In the genomic region with DNA sequence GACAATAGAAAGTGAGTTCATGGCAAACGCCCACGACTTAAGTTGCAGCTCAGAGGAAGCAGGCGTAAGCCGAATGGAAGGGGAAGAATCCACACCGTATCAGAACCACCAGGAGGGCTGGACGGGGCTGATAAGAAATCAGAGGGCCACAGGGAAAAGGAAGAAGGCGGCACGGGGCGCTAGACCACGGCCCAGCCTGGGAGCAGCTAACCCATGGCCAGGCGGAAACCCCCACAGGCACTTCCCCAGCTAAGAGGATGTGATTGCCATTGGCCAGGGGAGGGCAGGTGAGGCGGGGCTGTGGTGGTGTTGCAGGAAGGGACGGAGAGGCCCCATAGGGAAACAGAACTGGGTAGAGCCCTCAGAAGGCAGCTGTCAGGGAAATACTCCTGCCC, we compare ENCODE assay signal across 1 cellular context.
TF ChIP-seq lines count a peak whose summit lies in the region.

No MANE protein-coding gene starts in this region.

TF ChIP-seq in K562, 482 proteins besides CTCF, POLR2A, EP300 and RAD21 (continued from another document and continues in another):
- TF ChIP-seq, protein P1, sequence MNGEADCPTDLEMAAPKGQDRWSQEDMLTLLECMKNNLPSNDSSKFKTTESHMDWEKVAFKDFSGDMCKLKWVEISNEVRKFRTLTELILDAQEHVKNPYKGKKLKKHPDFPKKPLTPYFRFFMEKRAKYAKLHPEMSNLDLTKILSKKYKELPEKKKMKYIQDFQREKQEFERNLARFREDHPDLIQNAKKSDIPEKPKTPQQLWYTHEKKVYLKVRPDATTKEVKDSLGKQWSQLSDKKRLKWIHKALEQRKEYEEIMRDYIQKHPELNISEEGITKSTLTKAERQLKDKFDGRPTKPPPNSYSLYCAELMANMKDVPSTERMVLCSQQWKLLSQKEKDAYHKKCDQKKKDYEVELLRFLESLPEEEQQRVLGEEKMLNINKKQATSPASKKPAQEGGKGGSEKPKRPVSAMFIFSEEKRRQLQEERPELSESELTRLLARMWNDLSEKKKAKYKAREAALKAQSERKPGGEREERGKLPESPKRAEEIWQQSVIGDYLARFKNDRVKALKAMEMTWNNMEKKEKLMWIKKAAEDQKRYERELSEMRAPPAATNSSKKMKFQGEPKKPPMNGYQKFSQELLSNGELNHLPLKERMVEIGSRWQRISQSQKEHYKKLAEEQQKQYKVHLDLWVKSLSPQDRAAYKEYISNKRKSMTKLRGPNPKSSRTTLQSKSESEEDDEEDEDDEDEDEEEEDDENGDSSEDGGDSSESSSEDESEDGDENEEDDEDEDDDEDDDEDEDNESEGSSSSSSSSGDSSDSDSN (IDR thresholded peaks at IDR 0.05; ENCODE audit: borderline replicate concordance in 1 of 2, low read depth in 2 of 2, low read length in 2 of 2), result no peak
- TF ChIP-seq RBM34 (IDR thresholded peaks at IDR 0.05; ENCODE audit: borderline replicate concordance, insufficient read depth, low read length) (no peak), BRD9 (IDR thresholded peaks at IDR 0.05; ENCODE audit: low read depth, partially characterized antibody) (no peak), TFAM (CRISPR knock-in tag; conservative IDR thresholded peaks at IDR 0.05) (no peak), RAD51 (IDR thresholded peaks at IDR 0.05; ENCODE audit: borderline replicate concordance, low read depth) (no peak), TCF3 (CRISPR knock-in tag; IDR thresholded peaks at IDR 0.05) (peak; percentile 72), ASH1L (IDR thresholded peaks at IDR 0.05; ENCODE audit: borderline replicate concordance, low read depth, partially characterized antibody) (no peak), DMBX1 (CRISPR knock-in tag; IDR thresholded peaks at IDR 0.05; ENCODE audit: borderline replicate concordance) (0 out of 2 replicates have a peak, but pooled peaks have one; percentile 43), ZNF143 (CRISPR knock-in tag; IDR thresholded peaks at IDR 0.05) (no peak), SETDB1 (IDR thresholded peaks at IDR 0.05; ENCODE audit: low read length) (no peak), NFXL1 (CRISPR knock-in tag; IDR thresholded peaks at IDR 0.05) (no peak), HSF4 (CRISPR knock-in tag; IDR thresholded peaks at IDR 0.05; ENCODE audit: borderline replicate concordance) (no peak), MAZ (CRISPR knock-in tag; conservative IDR thresholded peaks at IDR 0.05 in 1 of 2, IDR thresholded peaks at IDR 0.05 in 1 of 2) (0 out of 4 replicates have a peak, but pooled peaks of 1 of the 2 experiments have one; percentile 22), RFX5 (IDR thresholded peaks at IDR 0.05; ENCODE audit: low read depth, low read length) (no peak), PRMT5 (CRISPR knock-in tag; IDR thresholded peaks at IDR 0.05) (no peak), KDM1A (IDR thresholded peaks at IDR 0.05) (0 out of 4 replicates have a peak, but pooled peaks of 1 of the 2 experiments have one; percentile 7), HDAC3 (IDR thresholded peaks at IDR 0.05; ENCODE audit: borderline replicate concordance, partially characterized antibody) (no peak), CXXC5 (CRISPR knock-in tag; IDR thresholded peaks at IDR 0.05) (peak; percentile 37; the same call in 1 of the 2 replicates), EGR1 (conservative IDR thresholded peaks at IDR 0.05) (peak; percentile 14; the same call in 1 of the 2 replicates), SMARCA5 (IDR thresholded peaks at IDR 0.05) (no peak), BRCA1 (IDR thresholded peaks at IDR 0.05) (no peak), BRCA1 (CRISPR knock-in tag; IDR thresholded peaks at IDR 0.05) (no peak), NFIC (IDR thresholded peaks at IDR 0.05) (peak; percentile 44; the same call in 1 of the 2 replicates), ETV6 (IDR thresholded peaks at IDR 0.05; ENCODE audit: borderline replicate concordance in 1 of 2, low read depth in 2 of 2, low read length in 1 of 2) (peak in 1 of 2 experiments; percentile 65; a peak in 1 of 4 replicates), ETV6 (CRISPR knock-in tag; IDR thresholded peaks at IDR 0.05; ENCODE audit: borderline replicate concordance) (no peak), TEAD1 (CRISPR knock-in tag; IDR thresholded peaks at IDR 0.05) (no peak), POLR2AphosphoS5 (IDR thresholded peaks at IDR 0.05; ENCODE audit: control insufficient read depth, insufficient read depth, low read depth, low read length) (peak; percentile 39; the same call in 1 of the 2 replicates), PML (IDR thresholded peaks at IDR 0.05; ENCODE audit: low read length) (peak; percentile 56), IRF2 (CRISPR knock-in tag; IDR thresholded peaks at IDR 0.05) (no peak), ZNF586 (CRISPR knock-in tag; conservative IDR thresholded peaks at IDR 0.05) (no peak), HLTF (IDR thresholded peaks at IDR 0.05) (no peak), CBX2 (IDR thresholded peaks at IDR 0.05; ENCODE audit: insufficient read depth, low read length, poor library complexity, severe bottlenecking) (no peak), ARID1B (IDR thresholded peaks at IDR 0.05) (peak; percentile 80), NR3C1 (CRISPR knock-in tag; IDR thresholded peaks at IDR 0.05) (no peak), KLF16 (IDR thresholded peaks at IDR 0.05) (peak; percentile 73; the same call in 1 of the 2 replicates), CBFA2T3 (IDR thresholded peaks at IDR 0.05) (peak; percentile 83), ZFX (CRISPR knock-in tag; IDR thresholded peaks at IDR 0.05) (no peak), ZNF830 (CRISPR knock-in tag; IDR thresholded peaks at IDR 0.05) (no peak), DNMT1 (IDR thresholded peaks at IDR 0.05) (no peak), KDM4B (IDR thresholded peaks at IDR 0.05; ENCODE audit: borderline replicate concordance in 2 of 2, low read depth in 1 of 2) (no peak), CBFA2T2 (conservative IDR thresholded peaks at IDR 0.05) (peak; percentile 77)
- TF ChIP-seq, protein P2, sequence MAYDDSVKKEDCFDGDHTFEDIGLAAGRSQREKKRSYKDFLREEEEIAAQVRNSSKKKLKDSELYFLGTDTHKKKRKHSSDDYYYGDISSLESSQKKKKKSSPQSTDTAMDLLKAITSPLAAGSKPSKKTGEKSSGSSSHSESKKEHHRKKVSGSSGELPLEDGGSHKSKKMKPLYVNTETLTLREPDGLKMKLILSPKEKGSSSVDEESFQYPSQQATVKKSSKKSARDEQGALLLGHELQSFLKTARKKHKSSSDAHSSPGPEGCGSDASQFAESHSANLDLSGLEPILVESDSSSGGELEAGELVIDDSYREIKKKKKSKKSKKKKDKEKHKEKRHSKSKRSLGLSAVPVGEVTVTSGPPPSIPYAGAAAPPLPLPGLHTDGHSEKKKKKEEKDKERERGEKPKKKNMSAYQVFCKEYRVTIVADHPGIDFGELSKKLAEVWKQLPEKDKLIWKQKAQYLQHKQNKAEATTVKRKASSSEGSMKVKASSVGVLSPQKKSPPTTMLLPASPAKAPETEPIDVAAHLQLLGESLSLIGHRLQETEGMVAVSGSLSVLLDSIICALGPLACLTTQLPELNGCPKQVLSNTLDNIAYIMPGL (CRISPR knock-in tag; IDR thresholded peaks at IDR 0.05), result no peak
- TF ChIP-seq, protein P3, sequence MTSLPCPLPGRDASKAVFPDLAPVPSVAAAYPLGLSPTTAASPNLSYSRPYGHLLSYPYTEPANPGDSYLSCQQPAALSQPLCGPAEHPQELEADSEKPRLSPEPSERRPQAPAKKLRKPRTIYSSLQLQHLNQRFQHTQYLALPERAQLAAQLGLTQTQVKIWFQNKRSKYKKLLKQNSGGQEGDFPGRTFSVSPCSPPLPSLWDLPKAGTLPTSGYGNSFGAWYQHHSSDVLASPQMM (CRISPR knock-in tag; IDR thresholded peaks at IDR 0.05), result no peak
- TF ChIP-seq, protein P4, sequence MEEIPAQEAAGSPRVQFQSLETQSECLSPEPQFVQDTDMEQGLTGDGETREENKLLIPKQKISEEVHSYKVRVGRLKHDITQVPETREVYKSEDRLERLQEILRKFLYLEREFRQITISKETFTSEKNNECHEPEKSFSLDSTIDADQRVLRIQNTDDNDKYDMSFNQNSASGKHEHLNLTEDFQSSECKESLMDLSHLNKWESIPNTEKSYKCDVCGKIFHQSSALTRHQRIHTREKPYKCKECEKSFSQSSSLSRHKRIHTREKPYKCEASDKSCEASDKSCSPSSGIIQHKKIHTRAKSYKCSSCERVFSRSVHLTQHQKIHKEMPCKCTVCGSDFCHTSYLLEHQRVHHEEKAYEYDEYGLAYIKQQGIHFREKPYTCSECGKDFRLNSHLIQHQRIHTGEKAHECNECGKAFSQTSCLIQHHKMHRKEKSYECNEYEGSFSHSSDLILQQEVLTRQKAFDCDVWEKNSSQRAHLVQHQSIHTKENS (CRISPR knock-in tag; IDR thresholded peaks at IDR 0.05), result no peak
- TF ChIP-seq, protein P5, sequence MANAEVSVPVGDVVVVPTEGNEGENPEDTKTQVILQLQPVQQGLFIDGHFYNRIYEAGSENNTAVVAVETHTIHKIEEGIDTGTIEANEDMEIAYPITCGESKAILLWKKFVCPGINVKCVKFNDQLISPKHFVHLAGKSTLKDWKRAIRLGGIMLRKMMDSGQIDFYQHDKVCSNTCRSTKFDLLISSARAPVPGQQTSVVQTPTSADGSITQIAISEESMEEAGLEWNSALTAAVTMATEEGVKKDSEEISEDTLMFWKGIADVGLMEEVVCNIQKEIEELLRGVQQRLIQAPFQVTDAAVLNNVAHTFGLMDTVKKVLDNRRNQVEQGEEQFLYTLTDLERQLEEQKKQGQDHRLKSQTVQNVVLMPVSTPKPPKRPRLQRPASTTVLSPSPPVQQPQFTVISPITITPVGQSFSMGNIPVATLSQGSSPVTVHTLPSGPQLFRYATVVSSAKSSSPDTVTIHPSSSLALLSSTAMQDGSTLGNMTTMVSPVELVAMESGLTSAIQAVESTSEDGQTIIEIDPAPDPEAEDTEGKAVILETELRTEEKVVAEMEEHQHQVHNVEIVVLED (CRISPR knock-in tag; IDR thresholded peaks at IDR 0.05), result no peak
- TF ChIP-seq, protein P6, sequence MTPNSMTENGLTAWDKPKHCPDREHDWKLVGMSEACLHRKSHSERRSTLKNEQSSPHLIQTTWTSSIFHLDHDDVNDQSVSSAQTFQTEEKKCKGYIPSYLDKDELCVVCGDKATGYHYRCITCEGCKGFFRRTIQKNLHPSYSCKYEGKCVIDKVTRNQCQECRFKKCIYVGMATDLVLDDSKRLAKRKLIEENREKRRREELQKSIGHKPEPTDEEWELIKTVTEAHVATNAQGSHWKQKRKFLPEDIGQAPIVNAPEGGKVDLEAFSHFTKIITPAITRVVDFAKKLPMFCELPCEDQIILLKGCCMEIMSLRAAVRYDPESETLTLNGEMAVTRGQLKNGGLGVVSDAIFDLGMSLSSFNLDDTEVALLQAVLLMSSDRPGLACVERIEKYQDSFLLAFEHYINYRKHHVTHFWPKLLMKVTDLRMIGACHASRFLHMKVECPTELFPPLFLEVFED (CRISPR knock-in tag; conservative IDR thresholded peaks at IDR 0.05), result no peak
- TF ChIP-seq, protein P7, sequence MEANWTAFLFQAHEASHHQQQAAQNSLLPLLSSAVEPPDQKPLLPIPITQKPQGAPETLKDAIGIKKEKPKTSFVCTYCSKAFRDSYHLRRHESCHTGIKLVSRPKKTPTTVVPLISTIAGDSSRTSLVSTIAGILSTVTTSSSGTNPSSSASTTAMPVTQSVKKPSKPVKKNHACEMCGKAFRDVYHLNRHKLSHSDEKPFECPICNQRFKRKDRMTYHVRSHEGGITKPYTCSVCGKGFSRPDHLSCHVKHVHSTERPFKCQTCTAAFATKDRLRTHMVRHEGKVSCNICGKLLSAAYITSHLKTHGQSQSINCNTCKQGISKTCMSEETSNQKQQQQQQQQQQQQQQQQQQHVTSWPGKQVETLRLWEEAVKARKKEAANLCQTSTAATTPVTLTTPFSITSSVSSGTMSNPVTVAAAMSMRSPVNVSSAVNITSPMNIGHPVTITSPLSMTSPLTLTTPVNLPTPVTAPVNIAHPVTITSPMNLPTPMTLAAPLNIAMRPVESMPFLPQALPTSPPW (CRISPR knock-in tag; IDR thresholded peaks at IDR 0.05), result peak; percentile 26; the same call in 1 of the 2 replicates
- TF ChIP-seq, protein P8, sequence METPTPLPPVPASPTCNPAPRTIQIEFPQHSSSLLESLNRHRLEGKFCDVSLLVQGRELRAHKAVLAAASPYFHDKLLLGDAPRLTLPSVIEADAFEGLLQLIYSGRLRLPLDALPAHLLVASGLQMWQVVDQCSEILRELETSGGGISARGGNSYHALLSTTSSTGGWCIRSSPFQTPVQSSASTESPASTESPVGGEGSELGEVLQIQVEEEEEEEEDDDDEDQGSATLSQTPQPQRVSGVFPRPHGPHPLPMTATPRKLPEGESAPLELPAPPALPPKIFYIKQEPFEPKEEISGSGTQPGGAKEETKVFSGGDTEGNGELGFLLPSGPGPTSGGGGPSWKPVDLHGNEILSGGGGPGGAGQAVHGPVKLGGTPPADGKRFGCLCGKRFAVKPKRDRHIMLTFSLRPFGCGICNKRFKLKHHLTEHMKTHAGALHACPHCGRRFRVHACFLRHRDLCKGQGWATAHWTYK (CRISPR knock-in tag; IDR thresholded peaks at IDR 0.05), result no peak
- TF ChIP-seq, protein P9, sequence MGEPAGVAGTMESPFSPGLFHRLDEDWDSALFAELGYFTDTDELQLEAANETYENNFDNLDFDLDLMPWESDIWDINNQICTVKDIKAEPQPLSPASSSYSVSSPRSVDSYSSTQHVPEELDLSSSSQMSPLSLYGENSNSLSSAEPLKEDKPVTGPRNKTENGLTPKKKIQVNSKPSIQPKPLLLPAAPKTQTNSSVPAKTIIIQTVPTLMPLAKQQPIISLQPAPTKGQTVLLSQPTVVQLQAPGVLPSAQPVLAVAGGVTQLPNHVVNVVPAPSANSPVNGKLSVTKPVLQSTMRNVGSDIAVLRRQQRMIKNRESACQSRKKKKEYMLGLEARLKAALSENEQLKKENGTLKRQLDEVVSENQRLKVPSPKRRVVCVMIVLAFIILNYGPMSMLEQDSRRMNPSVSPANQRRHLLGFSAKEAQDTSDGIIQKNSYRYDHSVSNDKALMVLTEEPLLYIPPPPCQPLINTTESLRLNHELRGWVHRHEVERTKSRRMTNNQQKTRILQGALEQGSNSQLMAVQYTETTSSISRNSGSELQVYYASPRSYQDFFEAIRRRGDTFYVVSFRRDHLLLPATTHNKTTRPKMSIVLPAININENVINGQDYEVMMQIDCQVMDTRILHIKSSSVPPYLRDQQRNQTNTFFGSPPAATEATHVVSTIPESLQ (CRISPR knock-in tag; IDR thresholded peaks at IDR 0.05), result no peak
- TF ChIP-seq, protein P10, sequence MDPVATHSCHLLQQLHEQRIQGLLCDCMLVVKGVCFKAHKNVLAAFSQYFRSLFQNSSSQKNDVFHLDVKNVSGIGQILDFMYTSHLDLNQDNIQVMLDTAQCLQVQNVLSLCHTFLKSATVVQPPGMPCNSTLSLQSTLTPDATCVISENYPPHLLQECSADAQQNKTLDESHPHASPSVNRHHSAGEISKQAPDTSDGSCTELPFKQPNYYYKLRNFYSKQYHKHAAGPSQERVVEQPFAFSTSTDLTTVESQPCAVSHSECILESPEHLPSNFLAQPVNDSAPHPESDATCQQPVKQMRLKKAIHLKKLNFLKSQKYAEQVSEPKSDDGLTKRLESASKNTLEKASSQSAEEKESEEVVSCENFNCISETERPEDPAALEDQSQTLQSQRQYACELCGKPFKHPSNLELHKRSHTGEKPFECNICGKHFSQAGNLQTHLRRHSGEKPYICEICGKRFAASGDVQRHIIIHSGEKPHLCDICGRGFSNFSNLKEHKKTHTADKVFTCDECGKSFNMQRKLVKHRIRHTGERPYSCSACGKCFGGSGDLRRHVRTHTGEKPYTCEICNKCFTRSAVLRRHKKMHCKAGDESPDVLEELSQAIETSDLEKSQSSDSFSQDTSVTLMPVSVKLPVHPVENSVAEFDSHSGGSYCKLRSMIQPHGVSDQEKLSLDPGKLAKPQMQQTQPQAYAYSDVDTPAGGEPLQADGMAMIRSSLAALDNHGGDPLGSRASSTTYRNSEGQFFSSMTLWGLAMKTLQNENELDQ (CRISPR knock-in tag; IDR thresholded peaks at IDR 0.05; ENCODE audit: borderline replicate concordance), result no peak
